Comparison of ENCODE assay signal across 9 cellular contexts in the genomic region with DNA sequence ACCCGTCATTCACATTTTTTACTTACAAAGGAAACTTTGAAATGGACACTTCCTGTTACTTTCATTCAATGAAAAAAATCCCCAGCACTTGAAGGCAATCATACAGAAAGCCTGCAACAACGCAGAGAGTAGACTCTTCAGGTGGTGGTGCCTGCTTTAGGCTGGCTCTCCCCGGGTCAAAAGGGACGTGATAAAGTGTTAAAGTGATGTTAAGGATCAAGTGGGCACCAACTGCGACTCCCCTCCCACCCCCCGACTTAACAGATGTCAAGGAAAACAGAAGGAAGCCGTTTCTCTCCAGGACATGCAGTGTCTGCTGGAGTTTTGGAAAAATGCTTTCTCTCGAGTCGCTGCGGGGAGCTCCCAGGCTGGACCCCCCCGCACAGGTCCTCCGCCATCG. TPM values are rescaled to one million over a fixed set of nuclear protein-coding genes. Genes with fewer than 3 reads are reported as not detected.
DNase-seq lines count a peak whose midpoint lies in the region; ATAC-seq and TF ChIP-seq lines count a peak whose summit lies in the region.
"Had no signal": no experiment of that assay in that cellular context is flagged by ENCODE, and none has a peak within 500 bp of the region (broad histone marks: within the 10 kb centered on the region; RNA-seq: fewer than 3 reads in every experiment).

No MANE protein-coding gene starts in this region.

- no peak for ATAC-seq in HG02981 (IDR thresholded peaks at IDR 0.05; ENCODE audit: unreplicated experiment)

- H3K4me1 ChIP-seq in mucosa of rectum (ENCODE audit: control insufficient read depth in 2 of 2, insufficient read depth in 2 of 2, low read length in 2 of 2): no peaks in the 10 kb centered on the region

- H3K4me3 ChIP-seq in Jurkat, Clone E6-1 (ENCODE audit: low read length): peak overlapping the region; percentile 50
- H3K4me3 ChIP-seq in brain microvascular endothelial cell (ENCODE audit: low read depth, low read length) (peak overlapping the region; percentile 48), mucosa of rectum (ENCODE audit: low read length in 2 of 2) (peak overlapping the region; percentile 26 to 56)

- no peak overlapping the region for H3K9ac ChIP-seq in mucosa of rectum (ENCODE audit: low read depth in 1 of 2, low read length in 2 of 2)

- no peak for TF ChIP-seq CTCF in brain microvascular endothelial cell (IDR thresholded peaks at IDR 0.05; ENCODE audit: low read depth, low read length, missing control alignments)

- DNase-seq in DMS153 (lab: John Stamatoyannopoulos, UW): peak; percentile 22
- peak; percentile 52 for DNase-seq in Jurkat, Clone E6-1 (ENCODE audit: low read depth, low spot score)
- no peak for DNase-seq in brain microvascular endothelial cell
- DNase-seq in COLO668 (lab: John Stamatoyannopoulos, UW; ENCODE audit: unreplicated experiment): no peak
- no peak for DNase-seq in NCI-H1105 (lab: John Stamatoyannopoulos, UW)
- no peak for DNase-seq in HuH-7.5 (ENCODE audit: low spot score)

- H3K36me3 ChIP-seq in brain microvascular endothelial cell (replicated peaks): no peaks in the 10 kb centered on the region
- no peaks in the 10 kb centered on the region for H3K36me3 ChIP-seq in mucosa of rectum (ENCODE audit: control insufficient read depth in 2 of 2, insufficient read depth in 2 of 2, low read length in 2 of 2)
- H3K36me3 ChIP-seq: neutrophil had no signal

- H3K27me3 ChIP-seq in brain microvascular endothelial cell (replicated peaks) (no peaks in the 10 kb centered on the region), mucosa of rectum (ENCODE audit: control insufficient read depth in 2 of 2, insufficient read depth in 2 of 2, low read length in 2 of 2) (peaks cover 5 to 10% of the 10 kb centered on the region in 2 donors)

- H3K9me3 ChIP-seq in mucosa of rectum (ENCODE audit: control insufficient read depth in 2 of 2, low read length in 2 of 2): no peaks in the 10 kb centered on the region
- H3K9me3 ChIP-seq: neutrophil had no signal

- H3K27ac ChIP-seq in brain microvascular endothelial cell (no peak overlapping the region), mucosa of rectum (ENCODE audit: low read depth in 2 of 2, low read length in 2 of 2) (no peak overlapping the region)
- H3K27ac ChIP-seq: neutrophil had no signal

- in situ Hi-C loops in brain microvascular endothelial cell (cut with HindIII; ENCODE audit: low pct_ligation_motif_present, low sequenced_read_pairs): no loop called here

RNA-seq across cellular contexts. Expression of gene PNPLA3, which starts 0.4 kb away (rescaled TPM):
- 1.7 TPM for polyA plus RNA-seq in Jurkat, Clone E6-1 (2012; ENCODE audit: insufficient read depth, insufficient read length)

RNA-seq across cellular contexts. Expression of gene PNPLA5, which starts 31.4 kb away (rescaled TPM):
- not detected for polyA plus RNA-seq in Jurkat, Clone E6-1 (2012; ENCODE audit: insufficient read depth, insufficient read length)

RNA-seq across cellular contexts. Expression of gene SAMM50, which starts 32.1 kb away (rescaled TPM):
- 98.6 TPM for polyA plus RNA-seq in Jurkat, Clone E6-1 (2012; ENCODE audit: insufficient read depth, insufficient read length)

Comparison
In these comparisons a context has a peak if more than half of its experiments do, and no peak if none do; other contexts are left out.
1. DNase-seq: peak in DMS153 (single experiment) and Jurkat, Clone E6-1 (single experiment); none in brain microvascular endothelial cell (single experiment), COLO668 (single experiment), NCI-H1105 (single experiment) and HuH-7.5 (single experiment).
2. Peak in every context shown above with its lines, with median percentiles within 50 percentile points of each other: H3K4me3 ChIP-seq.